8 cellular contexts compared by ENCODE assay signal in genomic region chr5:57298295-57298984, GRCh38.
DNase-seq lines count a peak whose midpoint lies in the region; ATAC-seq and TF ChIP-seq lines count a peak whose summit lies in the region.

No MANE protein-coding gene starts in this region.

- H3K27me3 ChIP-seq in breast epithelium, result no peaks in the 10 kb centered on the region

- no peak overlapping the region for H3K4me3 ChIP-seq in GM12875 (ENCODE audit: low read depth, low read length)
- H3K4me3 ChIP-seq in breast epithelium, result no peak overlapping the region

- TF ChIP-seq CTCF in GM12875 (IDR thresholded peaks at IDR 0.05; ENCODE audit: borderline replicate concordance, insufficient read depth, low read depth, low read length) (peak; percentile 65), VCaP (conservative IDR thresholded peaks at IDR 0.05) (peak; percentile 84), breast epithelium (IDR thresholded peaks at IDR 0.05) (peak; percentile 65 to 81 (median 76))

- H3K36me3 ChIP-seq in breast epithelium, result no peaks in the 10 kb centered on the region

- no peaks in the 10 kb centered on the region for H3K4me1 ChIP-seq in breast epithelium

- H3K27ac ChIP-seq in VCaP (no peak overlapping the region), breast epithelium (peak overlapping the region; percentile 50 to 77)

- H3K9me3 ChIP-seq in breast epithelium, result no peaks in the 10 kb centered on the region

- intact Hi-C loops in breast epithelium (cut with DNase I; ENCODE audit: low total_unique reads), result loop anchor here (10.0 kb wide), 1 partner anchor 1176 kb away; no protein-coding TSS in a partner anchor

- DNase-seq in NCI-H2171 (lab: John Stamatoyannopoulos, UW) (peak; percentile 43), breast epithelium (ENCODE audit: low spot score in 2 of 2) (peak; percentile 78), islet precursor cell (peak; percentile 85)
- peak; percentile 90 for DNase-seq in stimulated activated CD4-positive, alpha-beta T cell treated with anti-CD3 and anti-CD28 coated beads, Interleukin-15, amount 100 ng/mL, for 24 hours

- TF ChIP-seq POLR2A in breast epithelium (IDR thresholded peaks at IDR 0.05), result no peak

- ATAC-seq in HG02885 (IDR thresholded peaks at IDR 0.05; ENCODE audit: poor library complexity, unreplicated experiment), result peak; percentile 81
- no peak for ATAC-seq in HG03139 (IDR thresholded peaks at IDR 0.05; ENCODE audit: unreplicated experiment)
